ENCODE assay signal across 1 cellular context in the genomic region with DNA sequence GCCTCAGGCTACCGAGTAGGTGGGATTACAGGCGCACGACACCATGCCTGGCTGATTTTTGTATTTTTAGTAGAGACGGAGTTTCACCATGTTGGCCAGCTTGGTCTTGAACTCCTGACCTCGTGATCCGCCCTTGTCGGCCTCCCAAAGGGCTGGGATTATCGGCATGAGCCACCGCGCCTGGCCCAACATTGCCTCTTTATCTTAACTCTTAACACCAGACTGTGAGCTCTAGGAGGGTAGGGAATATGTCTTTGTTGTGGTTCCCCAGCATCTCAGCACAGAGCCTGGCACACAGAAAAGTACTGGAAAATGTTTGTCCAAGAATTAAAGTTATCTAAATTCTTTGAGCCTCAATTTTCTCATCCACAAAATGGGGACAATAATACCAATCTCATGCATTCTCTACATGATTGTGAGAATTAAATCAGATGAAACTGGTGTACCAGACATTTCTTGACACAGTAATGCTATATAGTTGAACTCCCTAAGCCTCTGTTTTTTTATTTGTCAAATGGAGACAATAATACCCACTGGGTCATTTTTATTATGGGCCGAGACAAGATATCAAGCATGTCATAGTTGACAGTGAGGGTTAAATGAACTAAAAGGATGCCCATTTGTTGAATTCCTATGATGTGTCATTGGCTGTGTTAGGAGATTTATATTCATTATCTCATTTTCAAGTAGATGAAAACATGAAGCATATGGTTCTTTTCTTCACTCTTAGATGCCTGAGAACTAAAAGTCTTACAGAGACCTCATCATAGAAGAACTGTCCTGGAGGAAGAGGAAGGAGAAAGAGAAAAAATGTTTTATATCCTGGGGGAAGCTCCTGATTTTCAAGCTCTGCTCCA.
TF ChIP-seq lines count a peak whose summit lies in the region.

No MANE protein-coding gene starts in this region.

TF ChIP-seq in IMR-90, 13 proteins besides CTCF, POLR2A, EP300 and RAD21:
- TF ChIP-seq SMC3 (IDR thresholded peaks at IDR 0.05; ENCODE audit: low read depth, low read length) = no peak
- TF ChIP-seq RCOR1 (IDR thresholded peaks at IDR 0.05; ENCODE audit: insufficient replicate concordance, low read length) = no peak
- TF ChIP-seq, protein P1, sequence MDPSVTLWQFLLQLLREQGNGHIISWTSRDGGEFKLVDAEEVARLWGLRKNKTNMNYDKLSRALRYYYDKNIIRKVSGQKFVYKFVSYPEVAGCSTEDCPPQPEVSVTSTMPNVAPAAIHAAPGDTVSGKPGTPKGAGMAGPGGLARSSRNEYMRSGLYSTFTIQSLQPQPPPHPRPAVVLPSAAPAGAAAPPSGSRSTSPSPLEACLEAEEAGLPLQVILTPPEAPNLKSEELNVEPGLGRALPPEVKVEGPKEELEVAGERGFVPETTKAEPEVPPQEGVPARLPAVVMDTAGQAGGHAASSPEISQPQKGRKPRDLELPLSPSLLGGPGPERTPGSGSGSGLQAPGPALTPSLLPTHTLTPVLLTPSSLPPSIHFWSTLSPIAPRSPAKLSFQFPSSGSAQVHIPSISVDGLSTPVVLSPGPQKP (IDR thresholded peaks at IDR 0.05; ENCODE audit: borderline replicate concordance, low read depth, low read length) = no peak
- no peak for TF ChIP-seq RFX5 (IDR thresholded peaks at IDR 0.05; ENCODE audit: low read depth, low read length)
- no peak for TF ChIP-seq BHLHE40 (IDR thresholded peaks at IDR 0.05; ENCODE audit: low read depth, low read length)
- TF ChIP-seq CEBPB (IDR thresholded peaks at IDR 0.05; ENCODE audit: low read depth, low read length) = no peak
- TF ChIP-seq, protein P2, sequence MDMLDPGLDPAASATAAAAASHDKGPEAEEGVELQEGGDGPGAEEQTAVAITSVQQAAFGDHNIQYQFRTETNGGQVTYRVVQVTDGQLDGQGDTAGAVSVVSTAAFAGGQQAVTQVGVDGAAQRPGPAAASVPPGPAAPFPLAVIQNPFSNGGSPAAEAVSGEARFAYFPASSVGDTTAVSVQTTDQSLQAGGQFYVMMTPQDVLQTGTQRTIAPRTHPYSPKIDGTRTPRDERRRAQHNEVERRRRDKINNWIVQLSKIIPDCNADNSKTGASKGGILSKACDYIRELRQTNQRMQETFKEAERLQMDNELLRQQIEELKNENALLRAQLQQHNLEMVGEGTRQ (IDR thresholded peaks at IDR 0.05; ENCODE audit: low read depth, low read length) = no peak
- no peak for TF ChIP-seq MAFK (IDR thresholded peaks at IDR 0.05; ENCODE audit: low read depth, low read length)
TF ChIP-seq in IMR-90: peak in this region for 0.
